ENCODE assay signal across 18 cellular contexts in the genomic region with DNA sequence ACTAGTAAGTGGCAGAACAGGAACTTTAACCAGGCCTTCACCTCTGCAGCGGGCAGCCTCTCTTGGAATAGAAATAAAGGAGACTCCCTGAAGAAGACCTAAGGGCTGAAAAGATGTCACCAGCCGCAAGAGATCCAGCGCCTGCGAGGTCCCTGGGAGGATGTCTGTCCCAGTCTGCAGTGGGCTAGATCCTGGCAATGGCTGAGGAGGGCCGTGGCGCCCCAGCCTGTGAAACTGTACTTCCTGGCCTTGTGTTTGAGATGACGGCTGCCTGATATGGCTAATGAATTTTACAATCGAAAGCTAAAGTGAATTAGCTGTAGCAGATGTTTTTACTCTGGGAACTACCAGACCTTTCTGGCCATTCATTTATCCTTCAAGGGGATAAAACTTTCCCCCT.
A peak's percentile ranks its signal among the peaks of the same experiment; 100 is the strongest.
DNase-seq lines count a peak whose midpoint lies in the region; ATAC-seq, FAIRE-seq and TF ChIP-seq lines count a peak whose summit lies in the region.
"Had no signal": no experiment of that assay in that cellular context is flagged by ENCODE, and none has a peak within 500 bp of the region (broad histone marks: within the 10 kb centered on the region; RNA-seq: fewer than 3 reads in every experiment).

No MANE protein-coding gene starts in this region.

- no peak overlapping the region for H3K4me3 Mint-ChIP-seq in T-helper 17 cell
- no peak overlapping the region for H3K4me3 Mint-ChIP-seq in CD8-positive, alpha-beta memory T cell
- H3K4me3 Mint-ChIP-seq: B cell; CD4-positive, CD25-positive, alpha-beta regulatory T cell; IgD-negative memory B cell had no signal

- POLR2A ChIA-PET in CD8-positive, alpha-beta memory T cell (lab: Charles Lee): no interaction called here

- H3K4me1 ChIP-seq in DND-41 (ENCODE audit: insufficient read depth, low read length): peaks cover 10% of the 10 kb centered on the region
- H3K4me1 ChIP-seq in kidney (ENCODE audit: control insufficient read depth in 1 of 2, insufficient read depth in 1 of 2, low read depth in 1 of 2, low read length in 2 of 2): no peaks in the 10 kb centered on the region
- no peaks in the 10 kb centered on the region for H3K4me1 ChIP-seq in stomach
- H3K4me1 ChIP-seq in CD8-positive, alpha-beta memory T cell (ENCODE audit: insufficient read depth, low read length): no peaks in the 10 kb centered on the region

- no peak for FAIRE-seq in kidney (lab: Jason Lieb, UNC)
- FAIRE-seq: HepG2 had no signal

- H3K9me3 ChIP-seq in DND-41 (ENCODE audit: insufficient read depth, low read length, severe bottlenecking): no peaks in the 10 kb centered on the region
- no peaks in the 10 kb centered on the region for H3K9me3 ChIP-seq in kidney (ENCODE audit: control insufficient read depth in 1 of 2, low read length in 2 of 2)
- no peaks in the 10 kb centered on the region for H3K9me3 ChIP-seq in stomach
- H3K9me3 ChIP-seq in T-helper 17 cell (ENCODE audit: control insufficient read depth, low read length, poor library complexity, severe bottlenecking): no peaks in the 10 kb centered on the region
- H3K9me3 ChIP-seq in CD8-positive, alpha-beta memory T cell (ENCODE audit: low read length): no peaks in the 10 kb centered on the region

- peaks cover 0 to 2% (median 0%) of the 10 kb centered on the region in 5 donors for H3K9me3 Mint-ChIP-seq in CD8-positive, alpha-beta memory T cell
- H3K9me3 Mint-ChIP-seq: IgD-negative memory B cell had no signal

- peak; percentile 17 for DNase-seq in DND-41
- peak; percentile 12 for DNase-seq in kidney
- DNase-seq in posterior vena cava (ENCODE audit: low spot score): peak; percentile 75
- DNase-seq in stomach: peak; percentile 17
- DNase-seq in T-helper 17 cell: no peak
- no peak for DNase-seq in CD8-positive, alpha-beta memory T cell
- DNase-seq in T-helper 1 cell: no peak
- DNase-seq: C1 segment of cervical spinal cord; CD4-positive, CD25-positive, alpha-beta regulatory T cell; DMS153; DMS79; GF-D8; GOT3; H7 had no signal

- H3K4me3 ChIP-seq in DND-41 (ENCODE audit: low read depth in 1 of 2, low read length in 2 of 2) (no peak overlapping the region), kidney (ENCODE audit: low read length in 2 of 2) (no peak overlapping the region), stomach (no peak overlapping the region)
- H3K4me3 ChIP-seq in CD8-positive, alpha-beta memory T cell (ENCODE audit: low read length): no peak overlapping the region

- no peak overlapping the region for H3K27ac ChIP-seq in DND-41 (ENCODE audit: low read length)
- H3K27ac ChIP-seq in kidney (ENCODE audit: low read depth in 2 of 2, low read length in 2 of 2): no peak overlapping the region
- no peak overlapping the region for H3K27ac ChIP-seq in stomach
- no peak overlapping the region for H3K27ac ChIP-seq in CD8-positive, alpha-beta memory T cell (ENCODE audit: low read depth, low read length)

- intact Hi-C loops in kidney (cut with DNase I): no loop called here
- intact Hi-C loops in posterior vena cava (cut with DNase I): no loop called here
- intact Hi-C loops in stomach (cut with DNase I; ENCODE audit: low total_unique reads): no loop called here

- peaks cover 5% of the 10 kb centered on the region; the same call in 1 of the 2 replicates for H4K20me1 ChIP-seq in DND-41 (ENCODE audit: insufficient read depth, low read length)

- H3K79me2 ChIP-seq in DND-41 (ENCODE audit: insufficient read depth, low read length): no peaks in the 10 kb centered on the region

- H3K27ac Mint-ChIP-seq in T-helper 17 cell: no peak overlapping the region
- no peak overlapping the region for H3K27ac Mint-ChIP-seq in CD8-positive, alpha-beta memory T cell
- H3K27ac Mint-ChIP-seq: B cell; CD4-positive, CD25-positive, alpha-beta regulatory T cell; IgD-negative memory B cell had no signal

- TF ChIP-seq POLR2A in stomach (IDR thresholded peaks at IDR 0.05): no peak

- CTCF ChIA-PET in CD8-positive, alpha-beta memory T cell (lab: Charles Lee): no interaction called here

- H3K9ac ChIP-seq in DND-41 (ENCODE audit: low read depth, low read length): no peak overlapping the region
- no peak overlapping the region for H3K9ac ChIP-seq in kidney (ENCODE audit: low read length in 2 of 2)

- H3K27me3 Mint-ChIP-seq in T-helper 17 cell: no peaks in the 10 kb centered on the region
- H3K27me3 Mint-ChIP-seq in CD8-positive, alpha-beta memory T cell: peaks cover 0 to 4% of the 10 kb centered on the region in 2 donors
- H3K27me3 Mint-ChIP-seq: B cell; CD4-positive, CD25-positive, alpha-beta regulatory T cell had no signal

- no peaks in the 10 kb centered on the region for H3K36me3 Mint-ChIP-seq in T-helper 17 cell (ENCODE audit: low read depth)
- no peaks in the 10 kb centered on the region for H3K36me3 Mint-ChIP-seq in CD8-positive, alpha-beta memory T cell
- H3K36me3 Mint-ChIP-seq: CD4-positive, CD25-positive, alpha-beta regulatory T cell; IgD-negative memory B cell had no signal

- peaks cover 5% of the 10 kb centered on the region for H3K27me3 ChIP-seq in DND-41 (ENCODE audit: insufficient read depth, low read length, poor library complexity)
- H3K27me3 ChIP-seq in stomach: peaks cover 0 to 17% (median 0%) of the 10 kb centered on the region in 3 donors
- no peaks in the 10 kb centered on the region for H3K27me3 ChIP-seq in CD8-positive, alpha-beta memory T cell (ENCODE audit: insufficient read depth, low read length, poor library complexity, severe bottlenecking)

- 69 to 83% (median 79%) methylated on average over 8 of the region's 8 CpGs for WGBS in stomach, 5 donors

- no peaks in the 10 kb centered on the region for H3K4me1 Mint-ChIP-seq in T-helper 17 cell
- H3K4me1 Mint-ChIP-seq in CD8-positive, alpha-beta memory T cell: peaks cover 2 to 9% (median 8%) of the 10 kb centered on the region in 3 donors
- H3K4me1 Mint-ChIP-seq: B cell; CD4-positive, CD25-positive, alpha-beta regulatory T cell; IgD-negative memory B cell had no signal

- H3K36me3 ChIP-seq in DND-41 (ENCODE audit: insufficient read depth, low read length): no peaks in the 10 kb centered on the region
- no peaks in the 10 kb centered on the region for H3K36me3 ChIP-seq in kidney (ENCODE audit: control insufficient read depth in 1 of 2, insufficient read depth in 2 of 2, low read length in 2 of 2)
- H3K36me3 ChIP-seq in stomach: no peaks in the 10 kb centered on the region
- no peaks in the 10 kb centered on the region for H3K36me3 ChIP-seq in CD8-positive, alpha-beta memory T cell (ENCODE audit: insufficient read depth, low read length)

- ATAC-seq in DND-41 (ENCODE audit: insufficient read depth, low read depth) (no peak), T-helper 17 cell (no peak)
- ATAC-seq: HCT116, HepG2 had no signal

- no peak for TF ChIP-seq EP300 in stomach (IDR thresholded peaks at IDR 0.05)

- TF ChIP-seq CTCF in DND-41 (IDR thresholded peaks at IDR 0.05; ENCODE audit: borderline replicate concordance, extremely low read depth, low read length, poor library complexity, severe bottlenecking) (no peak), kidney (IDR thresholded peaks at IDR 0.05; ENCODE audit: borderline replicate concordance, extremely low read depth, insufficient read depth) (no peak), stomach (IDR thresholded peaks at IDR 0.05) (no peak)

- H2AFZ ChIP-seq in DND-41 (ENCODE audit: low read depth, low read length): no peak overlapping the region

- no peak overlapping the region for H3K4me2 ChIP-seq in DND-41 (ENCODE audit: insufficient read depth, low read length)

Comparison
In these comparisons a context has a peak if more than half of its experiments do, and no peak if none do; other contexts are left out.
1. DNase-seq: peak in DND-41 (single experiment), kidney (single experiment), posterior vena cava (single experiment) and stomach (single experiment); none in T-helper 17 cell (0 of 3), CD8-positive, alpha-beta memory T cell (0 of 5) and T-helper 1 cell (0 of 5).